In genomic region chr5:150320048-150320555, GRCh38 we compare ENCODE assay signal across 10 cellular contexts. TPM values are rescaled to one million over a fixed set of nuclear protein-coding genes. Genes with fewer than 3 reads are reported as not detected.
DNase-seq lines count a peak whose midpoint lies in the region; ATAC-seq, FAIRE-seq and TF ChIP-seq lines count a peak whose summit lies in the region.
"Had no signal": no experiment of that assay in that cellular context is flagged by ENCODE, and none has a peak within 500 bp of the region (broad histone marks: within the 10 kb centered on the region; RNA-seq: fewer than 3 reads in every experiment).

No MANE protein-coding gene starts in this region.

- H3K4me3 ChIP-seq in kidney (ENCODE audit: low read length in 2 of 2) (no peak overlapping the region), thoracic aorta (no peak overlapping the region)
- H3K4me3 ChIP-seq: SK-N-MC had no signal

- H3K4me3 Mint-ChIP-seq in MCF 10A (ENCODE audit: unreplicated experiment): no peak overlapping the region

- no peaks in the 10 kb centered on the region for H3K9me3 Mint-ChIP-seq in MCF 10A (ENCODE audit: unreplicated experiment)

- BruUV-seq in MCF 10A (replicated peaks; lab: Mats Ljungman, UMichigan): no TSS peak

- no peaks in the 10 kb centered on the region for H3K27me3 ChIP-seq in thoracic aorta (replicated peaks; ENCODE audit: insufficient read depth)

- H3K27ac Mint-ChIP-seq in MCF 10A (ENCODE audit: low read depth, unreplicated experiment): peak overlapping the region; percentile 80

- peaks cover 5% of the 10 kb centered on the region in 2 donors for H3K4me1 ChIP-seq in kidney (ENCODE audit: control insufficient read depth in 1 of 2, insufficient read depth in 1 of 2, low read depth in 1 of 2, low read length in 2 of 2)
- H3K4me1 ChIP-seq in thoracic aorta (ENCODE audit: control insufficient read depth in 1 of 2, low read depth in 2 of 2): no peaks in the 10 kb centered on the region

- POLR2A ChIA-PET in MCF 10A (lab: Yijun Ruan, JAX): interaction anchor here (0.5 to 3.4 kb wide), 28 partner anchors 9 to 1342 kb away, joined by 3 to 61 read pairs (median 4); partner anchors contain the start of genes ARSI and RPS14

- CTCF ChIA-PET in MCF 10A (lab: Yijun Ruan, JAX): interaction anchor here (0.6 to 3.4 kb wide), 15 partner anchors 8 to 569 kb away, joined by 3 to 52 read pairs (median 3); partner anchors contain the start of gene ARSI

- H3K9me3 ChIP-seq in kidney (ENCODE audit: control insufficient read depth in 1 of 2, low read length in 2 of 2) (no peaks in the 10 kb centered on the region), thoracic aorta (no peaks in the 10 kb centered on the region)

- H3K9ac ChIP-seq in kidney (ENCODE audit: low read length in 2 of 2): no peak overlapping the region

- no peak for ATAC-seq in thoracic aorta (ENCODE audit: insufficient number of reproducible peaks, low FRiP score, low read depth)
- ATAC-seq in HG03175 (IDR thresholded peaks at IDR 0.05; ENCODE audit: unreplicated experiment): no peak
- ATAC-seq in HG03139 (IDR thresholded peaks at IDR 0.05; ENCODE audit: unreplicated experiment): no peak

- H3K4me1 Mint-ChIP-seq in MCF 10A (ENCODE audit: insufficient read depth, unreplicated experiment): peaks cover 49% of the 10 kb centered on the region

- H3K36me3 ChIP-seq in kidney (ENCODE audit: control insufficient read depth in 1 of 2, insufficient read depth in 2 of 2, low read length in 2 of 2): no peaks in the 10 kb centered on the region
- no peaks in the 10 kb centered on the region for H3K36me3 ChIP-seq in thoracic aorta

- no peaks in the 10 kb centered on the region for H3K27me3 Mint-ChIP-seq in MCF 10A (ENCODE audit: insufficient read depth, unreplicated experiment)

- FAIRE-seq in kidney (lab: Jason Lieb, UNC): no peak
- FAIRE-seq: endothelial cell of umbilical vein had no signal

- DNase-seq in LoVo (ENCODE audit: low spot score) (peak; percentile 4), MCF 10A (ENCODE audit: unreplicated experiment) (peak; percentile 98), kidney (peak; percentile 82), thoracic aorta (ENCODE audit: low spot score) (peak; percentile 28), dermis blood vessel endothelial cell (no peak), germinal center (ENCODE audit: low spot score) (no peak)

- intact Hi-C loops in MCF 10A (cut with micrococcal nuclease) (loop anchor here (1.0 kb wide), 2 partner anchors 21 to 56 kb away; no protein-coding TSS in a partner anchor), kidney (cut with DNase I) (no loop called here)

- H3K27ac ChIP-seq in kidney (ENCODE audit: low read depth in 2 of 2, low read length in 2 of 2) (peak overlapping the region; percentile 36 to 51), thoracic aorta (no peak overlapping the region)
- H3K27ac ChIP-seq: SK-N-MC had no signal

- no peak for TF ChIP-seq CTCF in MCF 10A (IDR thresholded peaks at IDR 0.05; ENCODE audit: unreplicated experiment)
- TF ChIP-seq CTCF in kidney (IDR thresholded peaks at IDR 0.05; ENCODE audit: borderline replicate concordance, extremely low read depth, insufficient read depth): no peak
- no peak for TF ChIP-seq CTCF in thoracic aorta (IDR thresholded peaks at IDR 0.05)

- H3K36me3 Mint-ChIP-seq in MCF 10A (ENCODE audit: insufficient read depth, unreplicated experiment): no peaks in the 10 kb centered on the region

RNA-seq across cellular contexts. Expression of gene ARSI, which starts 17.4 kb away (rescaled TPM):
- 0.19 and 0.25 TPM in 2 replicates for total RNA-seq in MCF 10A (2022)
- total RNA-seq in kidney: 0.57 TPM
- polyA plus RNA-seq in kidney (ENCODE audit: insufficient read depth, low read depth, low replicate concordance): 1.1 TPM
- total RNA-seq in thoracic aorta: 1 to 10 TPM in 1 of 2 donors, under 1 TPM in 1; 0.41 to 4.3 TPM
- 0.28 and 0.68 TPM in 2 replicates for total RNA-seq in dermis blood vessel endothelial cell

RNA-seq across cellular contexts. Expression of gene CAMK2A, which starts 30.5 kb away (rescaled TPM):
- total RNA-seq in MCF 10A (2022): not detected in 2 replicates
- 0.28 TPM for total RNA-seq in kidney
- polyA plus RNA-seq in kidney (ENCODE audit: insufficient read depth, low read depth, low replicate concordance): 0.90 TPM
- total RNA-seq in thoracic aorta: under 1 TPM in 1 of 2 donors, not detected in 1; 0.35 TPM
- not detected in 2 replicates for total RNA-seq in dermis blood vessel endothelial cell
- total RNA-seq: endothelial cell of umbilical vein had no signal
- polyA plus RNA-seq: endothelial cell of umbilical vein had no signal

RNA-seq across cellular contexts. Expression of gene TCOF1, which starts 37.4 kb away (rescaled TPM):
- total RNA-seq in MCF 10A (2022) (68.4 and 83.5 TPM in 2 replicates), kidney (23.5 TPM), thoracic aorta (10 to 100 TPM; 23.4 to 47.0 TPM), dermis blood vessel endothelial cell (14.3 and 28.4 TPM in 2 replicates)
- polyA plus RNA-seq in kidney (ENCODE audit: insufficient read depth, low read depth, low replicate concordance): 12.2 TPM

Comparison
In these comparisons a context has a peak if more than half of its experiments do, and no peak if none do; other contexts are left out.
1. DNase-seq: peak in LoVo (single experiment), MCF 10A (single experiment), kidney (single experiment) and thoracic aorta (single experiment); none in dermis blood vessel endothelial cell (single experiment) and germinal center (single experiment).
2. H3K27ac ChIP-seq: peak in kidney (2 of 2); none in thoracic aorta (0 of 2).